ENCODE assay signal across 24 cellular contexts in genomic region chr5:60568646-60569045, GRCh38.
"Had no signal": no experiment of that assay in that cellular context is flagged by ENCODE, and none has a peak within 500 bp of the region (broad histone marks: within the 10 kb centered on the region; RNA-seq: fewer than 3 reads in every experiment).

No MANE protein-coding gene starts in this region.

- DNase-seq: dorsolateral prefrontal cortex; effector CD4-positive, alpha-beta T cell; gastrocnemius medialis; head of caudate nucleus; mucosa of descending colon; naive B cell; nucleus accumbens; sigmoid colon; stimulated activated CD4-positive, alpha-beta T cell treated with anti-CD3 and anti-CD28 coated beads, Interleukin-2, amount 100 ng/mL, for 24 hours; stimulated activated CD4-positive, alpha-beta T cell treated with anti-CD3 and anti-CD28 coated beads, Interleukin-4, amount 100 ng/mL, for 24 hours; stimulated activated naive CD4-positive, alpha-beta T cell treated with Interleukin-2 at 50 U/mL for 16 hours; stomach; thyroid gland had no signal

- H3K27me3 Mint-ChIP-seq: memory B cell; naive B cell; natural killer cell treated with Interleukin-12 subunit alpha and Interleukin-12 subunit beta and Interleukin-15 and Interleukin-18, amount 100 ng/mL, for 72 hours; type B pancreatic cell had no signal

- FAIRE-seq: colon, keratinocyte had no signal

- H3K9me3 ChIP-seq: gastrocnemius medialis, prostate gland, thyroid gland had no signal

- H3K4me3 ChIP-seq: dorsolateral prefrontal cortex, gastrocnemius medialis, lung, mucosa of descending colon, prostate gland, right atrium auricular region, sigmoid colon, stomach, thyroid gland had no signal

- H3K36me3 Mint-ChIP-seq: stimulated activated effector memory CD8-positive, alpha-beta T cell treated with anti-CD3 and anti-CD28 coated beads, Interleukin-12 subunit alpha, Interleukin-12 subunit beta, amount 100 ng/mL, for 72 hours; type B pancreatic cell had no signal

- H3K4me1 ChIP-seq: gastrocnemius medialis, prostate gland, right atrium auricular region, sigmoid colon, stomach, thyroid gland had no signal

- H3K27me3 ChIP-seq: dorsolateral prefrontal cortex, gastrocnemius medialis, right atrium auricular region, sigmoid colon, stomach, thyroid gland had no signal

- H3K27ac Mint-ChIP-seq: memory B cell; mesothelial cell of epicardium; natural killer cell treated with Interleukin-12 subunit alpha and Interleukin-12 subunit beta and Interleukin-15 and Interleukin-18, amount 100 ng/mL, for 72 hours; stimulated activated effector memory CD8-positive, alpha-beta T cell treated with anti-CD3 and anti-CD28 coated beads, Interleukin-12 subunit alpha, Interleukin-12 subunit beta, amount 100 ng/mL, for 72 hours; type B pancreatic cell had no signal

- H3K4me3 Mint-ChIP-seq: memory B cell; mesothelial cell of epicardium; natural killer cell treated with Interleukin-12 subunit alpha and Interleukin-12 subunit beta and Interleukin-15 and Interleukin-18, amount 100 ng/mL, for 72 hours; stimulated activated effector memory CD8-positive, alpha-beta T cell treated with anti-CD3 and anti-CD28 coated beads, Interleukin-12 subunit alpha, Interleukin-12 subunit beta, amount 100 ng/mL, for 72 hours; type B pancreatic cell had no signal

- H3K36me3 ChIP-seq: gastrocnemius medialis, prostate gland, right atrium auricular region, sigmoid colon, stomach, thyroid gland had no signal

- ATAC-seq: gastrocnemius medialis; left lobe of liver; mucosa of descending colon; natural killer cell treated with Interleukin-12 subunit alpha and Interleukin-12 subunit beta and Interleukin-15 and Interleukin-18, amount 100 ng/mL, for 72 hours; stimulated activated effector memory CD8-positive, alpha-beta T cell treated with anti-CD3 and anti-CD28 coated beads, Interleukin-12 subunit alpha, Interleukin-12 subunit beta, amount 100 ng/mL, for 72 hours had no signal

- H3K27ac ChIP-seq: dorsolateral prefrontal cortex, gastrocnemius medialis, prostate gland, right atrium auricular region, sigmoid colon, stomach, thyroid gland had no signal

- H3K4me1 Mint-ChIP-seq: memory B cell; mesothelial cell of epicardium; stimulated activated effector memory CD8-positive, alpha-beta T cell treated with anti-CD3 and anti-CD28 coated beads, Interleukin-12 subunit alpha, Interleukin-12 subunit beta, amount 100 ng/mL, for 72 hours had no signal
